Comparison of ENCODE assay signal across 10 cellular contexts in the genomic region with DNA sequence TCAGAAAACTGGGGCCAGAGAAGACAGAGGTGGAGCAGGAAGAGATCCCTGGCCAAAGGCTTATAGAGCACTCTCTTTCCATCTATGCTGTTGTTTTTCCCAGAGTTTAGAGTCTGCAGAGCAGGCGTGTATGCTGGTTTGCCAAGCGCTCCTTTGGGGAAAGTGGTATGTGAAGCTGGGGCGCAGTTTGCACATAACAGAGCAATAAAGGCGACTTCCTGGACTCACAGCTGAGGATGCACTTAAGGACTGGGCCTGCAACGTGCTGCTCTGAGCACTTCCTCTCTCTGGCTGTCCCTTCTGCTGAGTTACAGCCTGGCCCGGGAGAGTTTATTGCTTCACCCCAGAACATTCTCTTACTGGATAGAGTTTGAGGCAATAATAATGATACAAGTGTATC. TPM values are rescaled to one million over a fixed set of nuclear protein-coding genes. Genes with fewer than 3 reads are reported as not detected.
DNase-seq lines count a peak whose midpoint lies in the region; ATAC-seq and TF ChIP-seq lines count a peak whose summit lies in the region.
"Had no signal": no experiment of that assay in that cellular context is flagged by ENCODE, and none has a peak within 500 bp of the region (broad histone marks: within the 10 kb centered on the region; RNA-seq: fewer than 3 reads in every experiment).

No MANE protein-coding gene starts in this region.

- H3K4me3 ChIP-seq in fibroblast of mammary gland (ENCODE audit: control insufficient read depth, low read depth, low read length) = no peak overlapping the region
- H3K4me3 ChIP-seq: esophagus squamous epithelium had no signal

- peak overlapping the region; percentile 88 to 94 (median 91) for H3K27ac Mint-ChIP-seq in CD14-positive monocyte
- peak overlapping the region; percentile 33 for H3K27ac Mint-ChIP-seq in osteocyte (ENCODE audit: unreplicated experiment)

- TF ChIP-seq CTCF in CD14-positive monocyte (IDR thresholded peaks at IDR 0.05) (no peak), fibroblast of mammary gland (conservative IDR thresholded peaks at IDR 0.05; ENCODE audit: control insufficient read depth, insufficient read depth, low read depth, low read length) (no peak), osteocyte (IDR thresholded peaks at IDR 0.05) (no peak)

- no peak for ATAC-seq in GM18870 (IDR thresholded peaks at IDR 0.05; ENCODE audit: unreplicated experiment)

- peaks cover 5 to 14% (median 13%) of the 10 kb centered on the region in 3 donors for H3K27me3 Mint-ChIP-seq in CD14-positive monocyte (ENCODE audit: low read depth in 3 of 3)
- H3K27me3 Mint-ChIP-seq in osteocyte (ENCODE audit: unreplicated experiment) = no peaks in the 10 kb centered on the region

- H3K9me3 Mint-ChIP-seq in CD14-positive monocyte = peaks cover 8 to 17% (median 15%) of the 10 kb centered on the region in 7 donors
- no peaks in the 10 kb centered on the region for H3K9me3 Mint-ChIP-seq in osteocyte (ENCODE audit: unreplicated experiment)

- peak overlapping the region in 1 of 2 donors; percentile 71 for H3K4me3 Mint-ChIP-seq in CD14-positive monocyte
- H3K4me3 Mint-ChIP-seq in osteocyte (ENCODE audit: unreplicated experiment) = no peak overlapping the region

- H3K4me1 Mint-ChIP-seq in CD14-positive monocyte (peaks cover 48% of the 10 kb centered on the region), osteocyte (ENCODE audit: unreplicated experiment) (peaks cover 6% of the 10 kb centered on the region)

- H3K36me3 Mint-ChIP-seq in CD14-positive monocyte = peaks cover 7 to 13% of the 10 kb centered on the region in 2 donors
- H3K36me3 Mint-ChIP-seq in osteocyte (ENCODE audit: unreplicated experiment) = peaks cover 2% of the 10 kb centered on the region

- DNase-seq in CD14-positive monocyte (ENCODE audit: low spot score) (peak; percentile 83), SIG-M5 treated with dmso at 0.1 percent for 504 hours (lab: John Stamatoyannopoulos, UW; ENCODE audit: unreplicated experiment) (peak; percentile 85), fibroblast of mammary gland (ENCODE audit: low read depth) (peak; percentile 60), osteocyte (ENCODE audit: extremely low spot score, unreplicated experiment) (no peak), GM19238 (ENCODE audit: insufficient read length, low spot score) (no peak), cerebellar cortex (ENCODE audit: low spot score) (no peak), NAMALWA (ENCODE audit: low spot score) (no peak)
- DNase-seq: esophagus squamous epithelium, NCI-H1092 had no signal

- intact Hi-C loops in CD14-positive monocyte (cut with micrococcal nuclease) = loop anchor here in 1 of 2 donors (5.0 kb wide), 1 partner anchor 43 kb away; a partner anchor contains a TSS

RNA-seq across cellular contexts. Expression of a gene that starts 41.7 kb away (rescaled TPM):
- polyA plus RNA-seq in CD14-positive monocyte = 10 to 100 TPM; 20.0 to 22.5 TPM
- 35.1 and 36.8 TPM in 2 replicates for total RNA-seq in osteocyte

RNA-seq across cellular contexts. Expression of a gene that starts 41.9 kb away (rescaled TPM):
- polyA plus RNA-seq in CD14-positive monocyte = under 1 TPM in 1 of 2 donors, not detected in 1; 0.15 TPM
- 3.8 and 4.2 TPM in 2 replicates for total RNA-seq in osteocyte

Comparison
In these comparisons a context has a peak if more than half of its experiments do, and no peak if none do; other contexts are left out.
1. DNase-seq: peak in CD14-positive monocyte (single experiment), SIG-M5 treated with dmso at 0.1 percent for 504 hours (single experiment) and fibroblast of mammary gland (single experiment); none in osteocyte (single experiment), GM19238 (single experiment), cerebellar cortex (single experiment) and NAMALWA (single experiment).